Comparison of ENCODE assay signal across 9 cellular contexts in genomic region chr3:172289583-172289982, GRCh38.
DNase-seq lines count a peak whose midpoint lies in the region; ATAC-seq and TF ChIP-seq lines count a peak whose summit lies in the region.
"Had no signal": no experiment of that assay in that cellular context is flagged by ENCODE, and none has a peak within 500 bp of the region (broad histone marks: within the 10 kb centered on the region; RNA-seq: fewer than 3 reads in every experiment).

No MANE protein-coding gene starts in this region.

- peak; percentile 22 for DNase-seq in GM13976 (ENCODE audit: low spot score)
- DNase-seq in dermis microvascular lymphatic vessel endothelial cell (ENCODE audit: low read depth in 2 of 2): peak; percentile 30 to 69
- DNase-seq in nephron progenitor cell: no peak
- no peak for DNase-seq in COR-L47 (lab: John Stamatoyannopoulos, UW)
- DNase-seq in NCI-H510A treated with DMSO at 0.1 percent for 48 hours (lab: John Stamatoyannopoulos, UW): no peak
- no peak for DNase-seq in NCI-H1436 (lab: John Stamatoyannopoulos, UW)
- DNase-seq in NCI-H1436 treated with DMSO at 0.1 percent for 48 hours (lab: John Stamatoyannopoulos, UW): no peak
- DNase-seq: retina had no signal

- peak; percentile 55 for ATAC-seq in HG03039 (IDR thresholded peaks at IDR 0.05; ENCODE audit: unreplicated experiment)

- TF ChIP-seq CTCF in GM13976 (IDR thresholded peaks at IDR 0.05; ENCODE audit: borderline replicate concordance, control extremely low read depth, extremely low read depth, insufficient read depth, missing control alignments) (peak; percentile 70), nephron progenitor cell (IDR thresholded peaks at IDR 0.05) (peak; percentile 11)

- peaks cover 58% of the 10 kb centered on the region for H3K36me3 Mint-ChIP-seq in nephron progenitor cell (ENCODE audit: low read depth)

- no peak overlapping the region for H3K4me3 Mint-ChIP-seq in nephron progenitor cell

- H3K27ac Mint-ChIP-seq in nephron progenitor cell: peak overlapping the region; percentile 62

- no peaks in the 10 kb centered on the region for H3K27me3 Mint-ChIP-seq in nephron progenitor cell (ENCODE audit: low read depth, poor library complexity)

- peaks cover 61% of the 10 kb centered on the region for H3K4me1 Mint-ChIP-seq in nephron progenitor cell

- in situ Hi-C loops in GM13976 (cut with MboI; ENCODE audit: low sequenced_read_pairs, unreplicated experiment): no loop called here

- H3K9me3 Mint-ChIP-seq in nephron progenitor cell: no peaks in the 10 kb centered on the region

Comparison
In these comparisons a context has a peak if more than half of its experiments do, and no peak if none do; other contexts are left out.
1. DNase-seq: peak in GM13976 (single experiment) and dermis microvascular lymphatic vessel endothelial cell (2 of 2); none in nephron progenitor cell (single experiment), COR-L47 (single experiment), NCI-H510A treated with DMSO at 0.1 percent for 48 hours (single experiment), NCI-H1436 (single experiment) and NCI-H1436 treated with DMSO at 0.1 percent for 48 hours (single experiment).